In the genomic region with DNA sequence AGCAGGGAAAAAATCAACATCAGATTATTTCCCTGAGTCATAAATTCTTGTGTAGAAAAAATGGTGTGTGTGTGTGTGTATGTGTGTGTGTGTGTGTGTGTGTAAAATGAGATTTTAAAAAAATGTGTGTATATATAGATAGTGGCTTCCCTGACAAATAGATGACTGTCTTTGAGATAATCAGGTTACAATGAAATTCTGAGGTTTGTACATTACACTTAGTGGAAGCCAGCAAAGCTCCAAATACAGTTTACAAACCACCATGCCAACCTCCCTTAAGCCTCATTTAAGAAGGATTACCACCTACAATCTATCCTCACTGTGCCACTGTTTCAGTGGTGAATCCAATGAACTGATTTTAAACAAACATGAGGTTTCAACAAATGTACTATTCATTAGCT, we compare ENCODE assay signal across 18 cellular contexts.
DNase-seq lines count a peak whose midpoint lies in the region; ATAC-seq, FAIRE-seq and TF ChIP-seq lines count a peak whose summit lies in the region.
"Had no signal": no experiment of that assay in that cellular context is flagged by ENCODE, and none has a peak within 500 bp of the region (broad histone marks: within the 10 kb centered on the region; RNA-seq: fewer than 3 reads in every experiment).

No MANE protein-coding gene starts in this region.

- H3K4me3 ChIP-seq in brain microvascular endothelial cell (ENCODE audit: low read depth, low read length), result no peak overlapping the region
- H3K4me3 ChIP-seq in upper lobe of left lung, result no peak overlapping the region
- H3K4me3 ChIP-seq: GM12878, lung had no signal

- peak overlapping the region; percentile 28 for H3K27ac Mint-ChIP-seq in osteocyte (ENCODE audit: unreplicated experiment)
- H3K27ac Mint-ChIP-seq: T-helper 1 cell treated with Interleukin-12 subunit alpha and Interleukin-12 subunit beta and Interleukin-4 antibody, amounts not matched to agents 30 μg/mL and 1 μg/mL, for 36 hours; WTC11 had no signal

- H3K36me3 ChIP-seq in brain microvascular endothelial cell (replicated peaks) (no peaks in the 10 kb centered on the region), upper lobe of left lung (no peaks in the 10 kb centered on the region)

- in situ Hi-C loops in brain microvascular endothelial cell (cut with HindIII; ENCODE audit: low pct_ligation_motif_present, low sequenced_read_pairs), result no loop called here

- peaks cover 76% of the 10 kb centered on the region for H3K4me1 Mint-ChIP-seq in osteocyte (ENCODE audit: unreplicated experiment)

- H3K4me3 Mint-ChIP-seq in osteocyte (ENCODE audit: unreplicated experiment), result no peak overlapping the region
- H3K4me3 Mint-ChIP-seq: T-helper 1 cell treated with Interleukin-12 subunit alpha and Interleukin-12 subunit beta and Interleukin-4 antibody, amounts not matched to agents 30 μg/mL and 1 μg/mL, for 36 hours; WTC11 had no signal

- no peaks in the 10 kb centered on the region for H3K9me3 ChIP-seq in upper lobe of left lung

- H3K9me3 Mint-ChIP-seq in osteocyte (ENCODE audit: unreplicated experiment), result no peaks in the 10 kb centered on the region
- H3K9me3 Mint-ChIP-seq: T-helper 1 cell treated with Interleukin-12 subunit alpha and Interleukin-12 subunit beta and Interleukin-4 antibody, amounts not matched to agents 30 μg/mL and 1 μg/mL, for 36 hours; WTC11 had no signal

- TF ChIP-seq CTCF in brain microvascular endothelial cell (IDR thresholded peaks at IDR 0.05; ENCODE audit: low read depth, low read length, missing control alignments) (no peak), osteocyte (IDR thresholded peaks at IDR 0.05) (no peak), upper lobe of left lung (IDR thresholded peaks at IDR 0.05) (no peak)

- intact Hi-C loops in left colon (cut with DNase I, micrococcal nuclease), result no loop called here

- FAIRE-seq in GM18507 (lab: Jason Lieb, UNC), result peak; percentile 35
- FAIRE-seq: D721Med, GM12878, small intestine had no signal

- H3K36me3 Mint-ChIP-seq in osteocyte (ENCODE audit: unreplicated experiment), result no peaks in the 10 kb centered on the region
- H3K36me3 Mint-ChIP-seq: WTC11 had no signal

- H3K4me1 ChIP-seq in upper lobe of left lung, result peaks cover 44 to 77% (median 67%) of the 10 kb centered on the region in 4 donors

- H3K27me3 ChIP-seq in brain microvascular endothelial cell (replicated peaks) (no peaks in the 10 kb centered on the region), upper lobe of left lung (no peaks in the 10 kb centered on the region)

- TF ChIP-seq EP300 in upper lobe of left lung (IDR thresholded peaks at IDR 0.05), result no peak

- no peak for ATAC-seq in left colon
- no peak for ATAC-seq in upper lobe of left lung (ENCODE audit: low FRiP score in 2 of 2)
- ATAC-seq: GM12878, WTC11 had no signal

- no peaks in the 10 kb centered on the region for H3K27me3 Mint-ChIP-seq in osteocyte (ENCODE audit: unreplicated experiment)

- no peak for DNase-seq in GM18507 (ENCODE audit: extremely low spot score, insufficient read length, low read depth)
- peak; percentile 15 for DNase-seq in M059J (ENCODE audit: low read depth)
- DNase-seq in brain microvascular endothelial cell, result no peak
- DNase-seq in osteocyte (ENCODE audit: extremely low spot score, unreplicated experiment), result no peak
- DNase-seq in left colon, result no peak
- no peak for DNase-seq in NK-92 treated with Interleukin-12 subunit alpha and Interleukin-12 subunit beta, amount 100 ng/mL, for 24 hours (lab: John Stamatoyannopoulos, UW)
- no peak for DNase-seq in upper lobe of left lung
- DNase-seq: GDM1; hippocampal formation; islet precursor cell; NCI-H2227 treated with DMSO at 0.1 percent for 48 hours; small intestine; stimulated activated CD4-positive, alpha-beta T cell treated with anti-CD3 and anti-CD28 coated beads, Interleukin-4, amount 100 ng/mL, for 24 hours had no signal

- H3K27ac ChIP-seq in brain microvascular endothelial cell (peak overlapping the region; percentile 2), upper lobe of left lung (no peak overlapping the region)

- TF ChIP-seq POLR2A in upper lobe of left lung (IDR thresholded peaks at IDR 0.05), result no peak
